In genomic region chr2:59184281-59185020, GRCh38 we compare ENCODE assay signal across 18 cellular contexts.
A peak's percentile ranks its signal among the peaks of the same experiment; 100 is the strongest.
DNase-seq lines count a peak whose midpoint lies in the region; TF ChIP-seq lines count a peak whose summit lies in the region.
"Had no signal": no experiment of that assay in that cellular context is flagged by ENCODE, and none has a peak within 500 bp of the region (broad histone marks: within the 10 kb centered on the region; RNA-seq: fewer than 3 reads in every experiment).

No MANE protein-coding gene starts in this region.

- H3K4me2 ChIP-seq in SK-N-SH = no peak overlapping the region

- no peaks in the 10 kb centered on the region for H3K9me2 ChIP-seq in SK-N-SH

- 33% methylated on average over 6 of the region's 6 CpGs for WGBS in SK-N-SH (ENCODE audit: low lambda C conversion rate)

- no peaks in the 10 kb centered on the region for H4K20me1 ChIP-seq in SK-N-SH (ENCODE audit: insufficient read depth)

- H3K4me1 Mint-ChIP-seq in osteocyte (ENCODE audit: unreplicated experiment) = peaks cover 20% of the 10 kb centered on the region
- no peaks in the 10 kb centered on the region for H3K4me1 Mint-ChIP-seq in T-helper 2 cell treated with Interferon-gamma antibody and Interleukin-4, amounts not matched to agents 5 μg/mL and 100 μg/mL, for 36 hours (ENCODE audit: low read depth)
- H3K4me1 Mint-ChIP-seq: activated CD4-positive, alpha-beta T cell treated with anti-CD3 and anti-CD28 coated beads, Interleukin-2, amount 10 ng/mL, durations not matched to agents 24 days and 14 days had no signal

- H2AFZ ChIP-seq in SK-N-SH (ENCODE audit: low read depth) = no peak overlapping the region

- peaks cover 2% of the 10 kb centered on the region for H3K27me3 Mint-ChIP-seq in osteocyte (ENCODE audit: unreplicated experiment)
- H3K27me3 Mint-ChIP-seq in T-helper 2 cell treated with Interferon-gamma antibody and Interleukin-4, amounts not matched to agents 5 μg/mL and 100 μg/mL, for 36 hours (ENCODE audit: low read depth) = no peaks in the 10 kb centered on the region

- no peak for TF ChIP-seq RAD21 in SK-N-SH (IDR thresholded peaks at IDR 0.05; ENCODE audit: low read length)

- TF ChIP-seq CTCF in choroid plexus epithelial cell (conservative IDR thresholded peaks at IDR 0.05; ENCODE audit: low read depth, low read length) (no peak), osteocyte (IDR thresholded peaks at IDR 0.05) (no peak), SK-N-SH (IDR thresholded peaks at IDR 0.05) (no peak), GM13977 (IDR thresholded peaks at IDR 0.05; ENCODE audit: extremely low read depth, insufficient read depth, missing control alignments) (no peak)

- no peak overlapping the region for H3K9ac ChIP-seq in SK-N-SH

- peak; percentile 21 for DNase-seq in EH (ENCODE audit: low read depth)
- DNase-seq in NCI-H526 treated with DMSO at 0.1 percent for 48 hours (lab: John Stamatoyannopoulos, UW) = peak; percentile 8
- peak; percentile 84 for DNase-seq in choroid plexus epithelial cell (ENCODE audit: low read depth)
- no peak for DNase-seq in osteocyte (ENCODE audit: extremely low spot score, unreplicated experiment)
- no peak for DNase-seq in SK-N-SH
- DNase-seq in stimulated activated CD4-positive, alpha-beta T cell treated with anti-CD3 and anti-CD28 coated beads, Interleukin-4, amount 100 ng/mL, for 4 hours = no peak
- DNase-seq in GM13977 (ENCODE audit: low spot score) = no peak
- no peak for DNase-seq in T-helper 2 cell treated with Interferon-gamma antibody and Interleukin-4, amounts not matched to agents 5 μg/mL and 100 μg/mL, for 36 hours (ENCODE audit: low spot score)
- DNase-seq: activated CD4-positive, alpha-beta T cell treated with anti-CD3 and anti-CD28 coated beads, Interleukin-2, amount 10 ng/mL, durations not matched to agents 24 days and 14 days; activated naive CD4-positive, alpha-beta T cell; glutamatergic neuron; left ventricle myocardium inferior; MM.1S; NCI-H82; occipital lobe; stimulated activated CD4-positive, alpha-beta T cell treated with anti-CD3 and anti-CD28 coated beads, Interleukin-2, amount 100 ng/mL, for 24 hours; stimulated activated naive CD4-positive, alpha-beta T cell treated with Interleukin-2 at 50 U/mL for 16 hours had no signal

- H3K4me3 ChIP-seq in choroid plexus epithelial cell (ENCODE audit: low read depth, low read length) (no peak overlapping the region), SK-N-SH (ENCODE audit: low read depth in 2 of 2, low read length in 1 of 2) (no peak overlapping the region)
- H3K4me3 ChIP-seq: left ventricle myocardium inferior, SK-N-MC had no signal

- H3F3A ChIP-seq in SK-N-SH (replicated peaks; ENCODE audit: insufficient read depth) = no peaks in the 10 kb centered on the region

- H3K27me3 ChIP-seq in SK-N-SH (ENCODE audit: insufficient read depth) = no peaks in the 10 kb centered on the region

- no peaks in the 10 kb centered on the region for H3K4me1 ChIP-seq in SK-N-SH (ENCODE audit: control insufficient read depth in 1 of 2, insufficient read depth in 2 of 2, low read depth in 1 of 2, low read length in 1 of 2)
- H3K4me1 ChIP-seq: left ventricle myocardium inferior had no signal

- POLR2A ChIA-PET in SK-N-SH (lab: Yijun Ruan, JAX) = no interaction called here

- TF ChIP-seq EP300 in SK-N-SH (IDR thresholded peaks at IDR 0.05; ENCODE audit: borderline replicate concordance in 1 of 2, low read depth in 1 of 2, low read length in 1 of 2) = no peak

- no peaks in the 10 kb centered on the region for H3K36me3 ChIP-seq in SK-N-SH (replicated peaks in 1 of 2; ENCODE audit: control insufficient read depth in 1 of 2, insufficient read depth in 2 of 2, low read length in 1 of 2)
- H3K36me3 ChIP-seq: left ventricle myocardium inferior had no signal

- H3K9me3 ChIP-seq in SK-N-SH = no peaks in the 10 kb centered on the region
- H3K9me3 ChIP-seq: left ventricle myocardium inferior had no signal

- no peaks in the 10 kb centered on the region for H3K79me2 ChIP-seq in SK-N-SH (ENCODE audit: insufficient read depth)

- no peaks in the 10 kb centered on the region for H3K36me3 Mint-ChIP-seq in osteocyte (ENCODE audit: unreplicated experiment)
- H3K36me3 Mint-ChIP-seq in T-helper 2 cell treated with Interferon-gamma antibody and Interleukin-4, amounts not matched to agents 5 μg/mL and 100 μg/mL, for 36 hours (ENCODE audit: low read depth) = no peaks in the 10 kb centered on the region

- in situ Hi-C loops in GM13977 (cut with MboI; ENCODE audit: low pct_unique_long_range_greater_than_20kb, low sequenced_read_pairs, unreplicated experiment) = no loop called here

- no peaks in the 10 kb centered on the region for H3K9me3 Mint-ChIP-seq in osteocyte (ENCODE audit: unreplicated experiment)
- H3K9me3 Mint-ChIP-seq in T-helper 2 cell treated with Interferon-gamma antibody and Interleukin-4, amounts not matched to agents 5 μg/mL and 100 μg/mL, for 36 hours = no peaks in the 10 kb centered on the region
- H3K9me3 Mint-ChIP-seq: activated CD4-positive, alpha-beta T cell treated with anti-CD3 and anti-CD28 coated beads, Interleukin-2, amount 10 ng/mL, durations not matched to agents 24 days and 14 days had no signal

- H3K4me3 Mint-ChIP-seq in osteocyte (ENCODE audit: unreplicated experiment) = no peak overlapping the region
- no peak overlapping the region for H3K4me3 Mint-ChIP-seq in T-helper 2 cell treated with Interferon-gamma antibody and Interleukin-4, amounts not matched to agents 5 μg/mL and 100 μg/mL, for 36 hours
- H3K4me3 Mint-ChIP-seq: activated CD4-positive, alpha-beta T cell treated with anti-CD3 and anti-CD28 coated beads, Interleukin-2, amount 10 ng/mL, durations not matched to agents 24 days and 14 days had no signal

- peak overlapping the region; percentile 13 for H3K27ac Mint-ChIP-seq in osteocyte (ENCODE audit: unreplicated experiment)
- H3K27ac Mint-ChIP-seq in T-helper 2 cell treated with Interferon-gamma antibody and Interleukin-4, amounts not matched to agents 5 μg/mL and 100 μg/mL, for 36 hours = no peak overlapping the region
- H3K27ac Mint-ChIP-seq: activated CD4-positive, alpha-beta T cell treated with anti-CD3 and anti-CD28 coated beads, Interleukin-2, amount 10 ng/mL, durations not matched to agents 24 days and 14 days had no signal

- CTCF ChIA-PET in SK-N-SH (lab: Yijun Ruan, JAX) = interaction anchor here (0.9 to 2.4 kb wide), 3 partner anchors 71 to 422 kb away, joined by 3 to 15 read pairs (median 5); no protein-coding TSS in a partner anchor

- H3K27ac ChIP-seq in SK-N-SH (ENCODE audit: low read depth in 2 of 2, low read length in 1 of 2) = no peak overlapping the region
- H3K27ac ChIP-seq: left ventricle myocardium inferior, SK-N-MC had no signal

TF ChIP-seq in SK-N-SH, 30 proteins besides CTCF, POLR2A, EP300 and RAD21 (continues in another document):
- TF ChIP-seq TCF12 (IDR thresholded peaks at IDR 0.05) (no peak), GABPA (IDR thresholded peaks at IDR 0.05; ENCODE audit: low read depth) (no peak), REST (IDR thresholded peaks at IDR 0.05; ENCODE audit: low read depth, low read length) (no peak), EZH2phosphoT487 (IDR thresholded peaks at IDR 0.05; ENCODE audit: borderline replicate concordance, low read depth) (no peak), MEF2A (IDR thresholded peaks at IDR 0.05; ENCODE audit: borderline replicate concordance, low read depth) (no peak), MXI1 (IDR thresholded peaks at IDR 0.05; ENCODE audit: low read depth, low read length) (no peak), TEAD4 (IDR thresholded peaks at IDR 0.05; ENCODE audit: borderline replicate concordance, insufficient read depth) (no peak), FOXM1 (IDR thresholded peaks at IDR 0.05; ENCODE audit: low read depth) (no peak), POLR2AphosphoS5 (IDR thresholded peaks at IDR 0.05; ENCODE audit: low read depth, low read length) (no peak), RFX5 (IDR thresholded peaks at IDR 0.05; ENCODE audit: low read length) (no peak), SIN3A (IDR thresholded peaks at IDR 0.05; ENCODE audit: borderline replicate concordance, low read depth, low read length) (no peak), IRF3 (IDR thresholded peaks at IDR 0.05; ENCODE audit: low read depth, low read length) (no peak), SMC3 (IDR thresholded peaks at IDR 0.05; ENCODE audit: low read depth, low read length) (no peak), NFIC (IDR thresholded peaks at IDR 0.05; ENCODE audit: borderline replicate concordance) (no peak)

Comparison
In these comparisons a context has a peak if more than half of its experiments do, and no peak if none do; other contexts are left out.
1. DNase-seq: peak in EH (single experiment), NCI-H526 treated with DMSO at 0.1 percent for 48 hours (single experiment) and choroid plexus epithelial cell (single experiment); none in osteocyte (single experiment), SK-N-SH (single experiment), stimulated activated CD4-positive, alpha-beta T cell treated with anti-CD3 and anti-CD28 coated beads, Interleukin-4, amount 100 ng/mL, for 4 hours (0 of 2), GM13977 (single experiment) and T-helper 2 cell treated with Interferon-gamma antibody and Interleukin-4, amounts not matched to agents 5 μg/mL and 100 μg/mL, for 36 hours (single experiment).